8 cellular contexts compared by ENCODE assay signal in the genomic region with DNA sequence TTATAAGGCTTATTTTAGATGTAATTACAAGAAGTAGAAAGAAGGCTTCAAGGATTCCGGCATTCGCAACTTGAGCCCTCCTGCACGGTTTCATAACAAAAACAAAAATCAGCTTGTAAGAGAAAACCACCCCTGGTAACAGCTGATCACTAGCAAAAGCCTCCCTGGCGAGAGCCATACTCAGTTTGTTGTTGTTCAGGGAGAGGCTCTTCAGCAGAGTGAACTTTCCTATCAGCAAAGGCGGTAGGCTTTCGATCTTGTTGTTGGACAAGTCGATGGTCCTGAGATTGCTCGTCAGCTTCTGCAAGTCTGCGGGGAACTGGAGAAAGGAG. TPM values are rescaled to one million over a fixed set of nuclear protein-coding genes. Genes with fewer than 3 reads are reported as not detected.
DNase-seq lines count a peak whose midpoint lies in the region; ATAC-seq and TF ChIP-seq lines count a peak whose summit lies in the region.

No MANE protein-coding gene starts in this region.

- ATAC-seq in GM21360 (IDR thresholded peaks at IDR 0.05; ENCODE audit: unreplicated experiment), result peak; percentile 5
- ATAC-seq in SK-N-SH treated with all-trans-retinoic acid at 6 μM for 48 hours, result peak; percentile 62
- no peak for ATAC-seq in GM21619 (IDR thresholded peaks at IDR 0.05; ENCODE audit: unreplicated experiment)
- ATAC-seq in HG03139 (IDR thresholded peaks at IDR 0.05; ENCODE audit: unreplicated experiment), result no peak

- no peaks in the 10 kb centered on the region for H3K27me3 ChIP-seq in neuron (ENCODE audit: insufficient read depth, low read length)

- H3K4me1 ChIP-seq in neuron (ENCODE audit: insufficient read depth, low read length), result peaks cover 22% of the 10 kb centered on the region

- H2AFZ ChIP-seq in neuron (ENCODE audit: low read depth, low read length), result peak overlapping the region; percentile 79

- POLR2A ChIA-PET in AG04449 (lab: Yijun Ruan, JAX), result interaction anchor here (0.9 to 1.2 kb wide), 2 partner anchors 27 to 98 kb away, joined by 4 to 6 read pairs; a partner anchor contains a TSS

- TF ChIP-seq CTCF in AG04449 (IDR thresholded peaks at IDR 0.05; ENCODE audit: insufficient read depth, low read length, missing control alignments), result no peak

- CTCF ChIA-PET in AG04449 (lab: Yijun Ruan, JAX), result interaction anchor here (1.0 to 1.4 kb wide), 6 partner anchors 15 to 107 kb away, joined by 3 to 6 read pairs (median 3); no protein-coding TSS in a partner anchor

- DNase-seq in AG04449 (ENCODE audit: low read depth, low spot score) (no peak), fibroblast of gingiva (ENCODE audit: low read depth) (peak; percentile 35), H4 (ENCODE audit: low spot score) (no peak)

- no peaks in the 10 kb centered on the region for H3K9me3 ChIP-seq in neuron (ENCODE audit: low read length)

- H3K4me3 ChIP-seq in AG04449 (ENCODE audit: low read depth, low read length), result peak overlapping the region; percentile 90
- peak overlapping the region; percentile 80 for H3K4me3 ChIP-seq in neuron (ENCODE audit: low read length)

- H3K36me3 ChIP-seq in neuron (ENCODE audit: insufficient read depth, low read length), result peaks cover 32% of the 10 kb centered on the region

TF ChIP-seq in SK-N-SH treated with all-trans-retinoic acid at 6 μM for 48 hours, 23 proteins besides CTCF, POLR2A, EP300 and RAD21:
- TF ChIP-seq PPARA (CRISPR knock-in tag; IDR thresholded peaks at IDR 0.05; ENCODE audit: borderline replicate concordance), result no peak
- TF ChIP-seq RARB (CRISPR knock-in tag; IDR thresholded peaks at IDR 0.05), result no peak
- no peak for TF ChIP-seq ZFP30 (CRISPR knock-in tag; IDR thresholded peaks at IDR 0.05)
- TF ChIP-seq SNAI2 (CRISPR knock-in tag; IDR thresholded peaks at IDR 0.05), result no peak
- no peak for TF ChIP-seq ZFP3 (CRISPR knock-in tag; IDR thresholded peaks at IDR 0.05)
- TF ChIP-seq BACH2 (CRISPR knock-in tag; IDR thresholded peaks at IDR 0.05; ENCODE audit: borderline replicate concordance), result no peak
- no peak for TF ChIP-seq ARNTL (CRISPR knock-in tag; IDR thresholded peaks at IDR 0.05; ENCODE audit: borderline replicate concordance, low read depth)
- TF ChIP-seq ZNF565 (CRISPR knock-in tag; conservative IDR thresholded peaks at IDR 0.05; ENCODE audit: low read depth), result no peak
- TF ChIP-seq, protein P1, sequence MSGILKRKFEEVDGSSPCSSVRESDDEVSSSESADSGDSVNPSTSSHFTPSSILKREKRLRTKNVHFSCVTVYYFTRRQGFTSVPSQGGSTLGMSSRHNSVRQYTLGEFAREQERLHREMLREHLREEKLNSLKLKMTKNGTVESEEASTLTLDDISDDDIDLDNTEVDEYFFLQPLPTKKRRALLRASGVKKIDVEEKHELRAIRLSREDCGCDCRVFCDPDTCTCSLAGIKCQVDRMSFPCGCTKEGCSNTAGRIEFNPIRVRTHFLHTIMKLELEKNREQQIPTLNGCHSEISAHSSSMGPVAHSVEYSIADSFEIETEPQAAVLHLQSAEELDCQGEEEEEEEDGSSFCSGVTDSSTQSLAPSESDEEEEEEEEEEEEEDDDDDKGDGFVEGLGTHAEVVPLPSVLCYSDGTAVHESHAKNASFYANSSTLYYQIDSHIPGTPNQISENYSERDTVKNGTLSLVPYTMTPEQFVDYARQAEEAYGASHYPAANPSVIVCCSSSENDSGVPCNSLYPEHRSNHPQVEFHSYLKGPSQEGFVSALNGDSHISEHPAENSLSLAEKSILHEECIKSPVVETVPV (CRISPR knock-in tag; IDR thresholded peaks at IDR 0.05), result no peak
- TF ChIP-seq ZNF70 (CRISPR knock-in tag; IDR thresholded peaks at IDR 0.05), result no peak
- no peak for TF ChIP-seq ISL1 (CRISPR knock-in tag; IDR thresholded peaks at IDR 0.05)
- TF ChIP-seq CSDC2 (CRISPR knock-in tag; IDR thresholded peaks at IDR 0.05), result no peak
- no peak for TF ChIP-seq GLIS3 (CRISPR knock-in tag; IDR thresholded peaks at IDR 0.05)
- TF ChIP-seq TOX (CRISPR knock-in tag; IDR thresholded peaks at IDR 0.05; ENCODE audit: borderline replicate concordance), result no peak
- TF ChIP-seq ZNF8 (CRISPR knock-in tag; IDR thresholded peaks at IDR 0.05), result no peak
TF ChIP-seq in SK-N-SH treated with all-trans-retinoic acid at 6 μM for 48 hours: peak in this region for 0.

RNA-seq across cellular contexts. Expression of a gene that starts 0.7 kb away (rescaled TPM):
- 6.3 and 14.2 TPM in 2 replicates for total RNA-seq in H4 (2014; rRNA removed; shearing (Covaris generic))

RNA-seq across cellular contexts. Expression of a gene that starts 0.7 kb away (rescaled TPM):
- 40.0 and 41.8 TPM in 2 replicates for total RNA-seq in H4 (2014; rRNA removed; shearing (Covaris generic))

RNA-seq across cellular contexts. Expression of a gene that starts 27.5 kb away (rescaled TPM):
- total RNA-seq in H4 (2014; rRNA removed; shearing (Covaris generic)), result 0.70 and 0.88 TPM in 2 replicates

RNA-seq across cellular contexts. Expression of a gene that starts 52.5 kb away (rescaled TPM):
- total RNA-seq in H4 (2014; rRNA removed; shearing (Covaris generic)), result 56.7 and 87.9 TPM in 2 replicates

RNA-seq across cellular contexts. Expression of a gene that starts 57.0 kb away (rescaled TPM):
- total RNA-seq in H4 (2014; rRNA removed; shearing (Covaris generic)), result 16.3 and 19.2 TPM in 2 replicates

Comparison
In these comparisons a context has a peak if more than half of its experiments do, and no peak if none do; other contexts are left out.
1. ATAC-seq: peak in GM21360 (single experiment) and SK-N-SH treated with all-trans-retinoic acid at 6 μM for 48 hours (single experiment); none in GM21619 (single experiment) and HG03139 (single experiment).